18 cellular contexts compared by ENCODE assay signal in the genomic region with DNA sequence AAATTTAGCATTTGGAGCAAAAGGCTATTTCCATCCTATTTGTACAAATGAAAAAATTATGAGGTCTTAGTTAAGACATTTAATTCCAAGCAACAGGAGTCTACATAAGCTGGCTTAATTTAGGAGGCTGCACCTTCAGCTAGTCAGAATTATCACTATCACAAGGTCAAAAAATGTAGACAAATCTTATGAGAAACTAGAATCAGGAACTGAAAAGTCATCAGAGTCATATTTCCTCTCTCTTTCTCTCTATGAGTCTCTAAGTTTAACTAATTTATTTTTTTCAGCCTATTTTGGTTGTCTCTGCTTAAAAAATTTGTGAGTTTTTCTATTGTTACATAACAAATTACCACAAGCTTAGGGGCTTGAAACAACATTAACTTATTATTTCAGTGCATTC.
A peak's percentile ranks its signal among the peaks of the same experiment; 100 is the strongest.
DNase-seq lines count a peak whose midpoint lies in the region; ATAC-seq, FAIRE-seq and TF ChIP-seq lines count a peak whose summit lies in the region.
"Had no signal": no experiment of that assay in that cellular context is flagged by ENCODE, and none has a peak within 500 bp of the region (broad histone marks: within the 10 kb centered on the region; RNA-seq: fewer than 3 reads in every experiment).

No MANE protein-coding gene starts in this region.

- no peak for TF ChIP-seq EP300 in GM12878 (IDR thresholded peaks at IDR 0.05; ENCODE audit: borderline replicate concordance in 1 of 2, control insufficient read depth in 1 of 2, low read depth in 2 of 2, low read length in 2 of 2)

- no peaks in the 10 kb centered on the region for H4K20me1 ChIP-seq in GM12878 (ENCODE audit: control insufficient read depth, insufficient read depth)

- H2AFZ ChIP-seq in GM12878 (ENCODE audit: control insufficient read depth, low read depth, low read length): no peak overlapping the region

- H3K27me3 ChIP-seq in GM12878 (replicated peaks in 1 of 2; ENCODE audit: control insufficient read depth in 2 of 2, insufficient read depth in 2 of 2, low read length in 1 of 2) (no peaks in the 10 kb centered on the region), adrenal gland (no peaks in the 10 kb centered on the region), H7 (ENCODE audit: control insufficient read depth, insufficient read depth, low read length) (no peaks in the 10 kb centered on the region)
- H3K27me3 ChIP-seq: Peyer's patch had no signal

- POLR2A ChIA-PET in GM12878 (lab: Charles Lee): no interaction called here

- no TSS peak for BruUV-seq in GM12878 (replicated peaks; lab: Mats Ljungman, UMichigan)

- no peak for FAIRE-seq in GM12878 (lab: Jason Lieb, UNC)
- FAIRE-seq: K562 had no signal

- no peak for DNase-seq in GM12878 (ENCODE audit: low read depth, low spot score)
- DNase-seq in adrenal gland: no peak
- DNase-seq in germinal center (ENCODE audit: low spot score): no peak
- DNase-seq in NCI-H187 treated with DMSO at 0.1 percent for 48 hours (lab: John Stamatoyannopoulos, UW): no peak
- no peak for DNase-seq in H7
- DNase-seq: C1 segment of cervical spinal cord, NCI-H1048, NCI-H1436 treated with DMSO at 0.1 percent for 48 hours, NCI-H524, Peyer's patch, Right ventricle myocardium superior, SK-N-SH, T-helper 1 cell had no signal

- H3K36me3 ChIP-seq in GM12878 (ENCODE audit: control insufficient read depth in 2 of 2, insufficient read depth in 2 of 2, low read length in 1 of 2) (no peaks in the 10 kb centered on the region), adrenal gland (replicated peaks in 1 of 2) (no peaks in the 10 kb centered on the region), H7 (replicated peaks; ENCODE audit: control insufficient read depth, insufficient read depth, low read length) (no peaks in the 10 kb centered on the region)
- H3K36me3 ChIP-seq: HAP-1, Peyer's patch had no signal

- H3K27ac ChIP-seq in GM12878 (ENCODE audit: control insufficient read depth, insufficient read depth) (no peak overlapping the region), adrenal gland (no peak overlapping the region)
- H3K27ac ChIP-seq: Peyer's patch had no signal

- H3K4me2 ChIP-seq in GM12878 (ENCODE audit: control insufficient read depth, insufficient read depth): no peak overlapping the region
- H3K4me2 ChIP-seq: SK-N-SH had no signal

- SMC1A ChIA-PET in GM12878 (lab: Charles Lee; ENCODE audit: uncharacterized antibody, unreplicated experiment): no interaction called here

- RAD21 ChIA-PET in GM12878 (lab: Charles Lee; ENCODE audit: unreplicated experiment): no interaction called here

- H3K4me1 ChIP-seq in GM12878 (ENCODE audit: control insufficient read depth, insufficient read depth, low read length) (no peaks in the 10 kb centered on the region), adrenal gland (replicated peaks in 1 of 2) (no peaks in the 10 kb centered on the region)
- H3K4me1 ChIP-seq: HAP-1, Peyer's patch had no signal

- ATAC-seq in GM18867 (IDR thresholded peaks at IDR 0.05; ENCODE audit: unreplicated experiment) (peak; percentile 81), HG02852 (IDR thresholded peaks at IDR 0.05; ENCODE audit: unreplicated experiment) (peak; percentile 88), HG03159 (IDR thresholded peaks at IDR 0.05; ENCODE audit: unreplicated experiment) (peak; percentile 68), GM12878 (peak; percentile 38; the same call in 2 of the 3 replicates)
- ATAC-seq: K562 had no signal

- no peak overlapping the region for H3K9ac ChIP-seq in GM12878 (ENCODE audit: control insufficient read depth, insufficient read depth, low read length)
- H3K9ac ChIP-seq: SK-N-SH had no signal

- no peaks in the 10 kb centered on the region for H3K79me2 ChIP-seq in GM12878 (ENCODE audit: control insufficient read depth, insufficient read depth, low read length)

- TF ChIP-seq RAD21 in GM12878 (IDR thresholded peaks at IDR 0.05; ENCODE audit: insufficient read depth, low read depth, low read length): no peak

- H3K4me3 ChIP-seq in GM12878 (no peak overlapping the region), adrenal gland (no peak overlapping the region), H7 (ENCODE audit: insufficient read depth, low read depth, low read length) (no peak overlapping the region)
- H3K4me3 ChIP-seq: HAP-1, K562, Peyer's patch had no signal

- no peak for TF ChIP-seq CTCF in GM12878 (IDR thresholded peaks at IDR 0.05 in 2 of 3, conservative IDR thresholded peaks at IDR 0.05 in 1 of 3; ENCODE audit: control insufficient read depth in 2 of 3, extremely low read depth in 1 of 3, insufficient read depth in 1 of 3, low read depth in 3 of 3, low read length in 3 of 3)
- no peak for TF ChIP-seq CTCF in adrenal gland (IDR thresholded peaks at IDR 0.05)

- TF ChIP-seq POLR2A in GM12878 (IDR thresholded peaks at IDR 0.05; ENCODE audit: low read depth, low read length) (no peak), adrenal gland (IDR thresholded peaks at IDR 0.05) (no peak)

- intact Hi-C loops in GM12878 (cut with micrococcal nuclease; ENCODE audit: unreplicated experiment): no loop called here
- intact Hi-C loops in adrenal gland (cut with DNase I): no loop called here

- in situ Hi-C loops in GM12878 (cut with MboI): no loop called here

- H3K9me3 ChIP-seq in GM12878 (replicated peaks; ENCODE audit: control insufficient read depth, insufficient read depth, low read length) (no peaks in the 10 kb centered on the region), adrenal gland (replicated peaks in 1 of 3) (no peaks in the 10 kb centered on the region)
- H3K9me3 ChIP-seq: HAP-1, Peyer's patch had no signal

- CTCF ChIA-PET in GM12878 (lab: Yijun Ruan, JAX): no interaction called here

TF ChIP-seq in GM12878, 131 proteins besides CTCF, POLR2A, EP300 and RAD21:
- TF ChIP-seq SPI1 (IDR thresholded peaks at IDR 0.05; ENCODE audit: borderline replicate concordance, insufficient read depth, low read depth, low read length) (peak; percentile 39; the same call in 1 of the 2 replicates), SRF (IDR thresholded peaks at IDR 0.05; ENCODE audit: low read depth in 2 of 2, low read length in 2 of 2) (no peak)
TF ChIP-seq in GM12878: peak in this region for 1.

Comparison
In these comparisons a context has a peak if more than half of its experiments do, and no peak if none do; other contexts are left out.
1. ATAC-seq: peak in every context shown above with its lines; median percentile 88 in HG02852; 81 in GM18867; 68 in HG03159; 38 in GM12878.